Comparison of ENCODE assay signal across 8 cellular contexts in the genomic region with DNA sequence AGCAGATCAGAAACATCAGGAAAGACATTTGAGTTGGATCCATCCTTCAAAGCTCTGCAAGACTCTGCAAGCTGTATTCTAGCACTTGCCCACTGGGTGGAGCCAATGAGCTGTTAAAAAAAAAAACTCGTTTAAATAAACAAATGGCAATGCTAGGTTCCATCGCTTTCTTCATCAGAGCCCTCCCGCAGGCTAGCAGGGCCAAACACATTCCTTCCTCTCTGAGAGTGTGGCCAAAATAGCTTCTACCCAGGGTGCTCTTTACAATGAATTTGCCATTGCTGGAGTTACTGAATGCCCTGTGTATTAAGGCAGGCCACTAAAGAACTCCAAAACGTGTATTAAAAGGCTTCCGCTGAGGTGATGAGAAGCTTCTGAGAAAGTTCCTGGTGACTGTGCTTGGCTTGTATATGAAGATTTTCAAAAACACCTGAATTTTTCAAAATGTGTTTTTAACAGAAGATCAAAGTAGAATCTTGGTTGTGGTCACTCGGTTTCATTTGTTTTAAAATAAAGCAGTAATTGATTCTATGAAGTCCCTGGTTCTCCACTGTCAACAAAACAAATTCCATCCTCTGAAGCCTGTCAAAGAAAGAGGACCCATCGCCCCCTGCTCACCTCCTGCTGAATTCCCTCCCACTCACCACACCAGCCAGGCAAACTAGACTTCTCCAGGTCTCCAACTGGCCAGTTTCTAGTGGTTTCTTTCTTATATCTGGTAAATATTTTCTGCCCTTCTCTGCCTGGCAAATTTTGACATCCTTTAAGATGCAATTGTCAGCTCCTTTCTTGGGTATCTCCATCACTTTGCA. TPM values are rescaled to one million over a fixed set of nuclear protein-coding genes. Genes with fewer than 3 reads are reported as not detected.
DNase-seq lines count a peak whose midpoint lies in the region; ATAC-seq and TF ChIP-seq lines count a peak whose summit lies in the region.

No MANE protein-coding gene starts in this region.

- H3K27ac ChIP-seq in BLaER1 (no peak overlapping the region), lower lobe of right lung (no peak overlapping the region)

- H3K27me3 ChIP-seq in BLaER1, result no peaks in the 10 kb centered on the region
- H3K27me3 ChIP-seq in lower lobe of right lung (ENCODE audit: low read depth), result no peaks in the 10 kb centered on the region

- DNase-seq in NCI-H345 treated with DMSO at 0.1 percent for 48 hours (lab: John Stamatoyannopoulos, UW; ENCODE audit: unreplicated experiment) (peak; percentile 80), ecto neural progenitor cell (ENCODE audit: low spot score) (peak; percentile 77), lower lobe of right lung (peak; percentile 57)
- DNase-seq in activated CD4-positive, alpha-beta T cell treated with anti-CD3 and anti-CD28 coated beads, Interleukin-2, amount 50 U/mL, for 1 hour, result peak; percentile 27
- peak; percentile 2 to 5 for DNase-seq in stimulated activated CD8-positive, alpha-beta memory T cell treated with anti-CD3 and anti-CD28 coated beads, Interleukin-7, amount 100 ng/mL, for 4 hours (ENCODE audit: low read depth in 2 of 2)

- H3K9me3 ChIP-seq in BLaER1, result no peaks in the 10 kb centered on the region
- H3K9me3 ChIP-seq in lower lobe of right lung, result no peaks in the 10 kb centered on the region

- H3K4me3 ChIP-seq in BLaER1 (no peak overlapping the region), lower lobe of right lung (no peak overlapping the region)

- intact Hi-C loops in lower lobe of right lung (cut with DNase I), result loop anchor here (5.0 kb wide), 1 partner anchor 214 kb away; no protein-coding TSS in a partner anchor

- peak overlapping the region; percentile 32; the same call in 1 of the 2 replicates for H3K4me2 ChIP-seq in BLaER1

- peak; percentile 92 for TF ChIP-seq CTCF in lower lobe of right lung (IDR thresholded peaks at IDR 0.05)

- ATAC-seq in GM18873 (IDR thresholded peaks at IDR 0.05; ENCODE audit: low FRiP score, unreplicated experiment), result peak; percentile 87
- ATAC-seq in HG03196 (IDR thresholded peaks at IDR 0.05; ENCODE audit: unreplicated experiment), result peak; percentile 86
- peak; percentile 71 to 84 for ATAC-seq in lower lobe of right lung

- no peaks in the 10 kb centered on the region for H4K20me1 ChIP-seq in BLaER1

- H3K36me3 ChIP-seq in BLaER1 (0 out of 2 replicates have a peak, but pooled peaks cover 7% of the 10 kb centered on the region), lower lobe of right lung (no peaks in the 10 kb centered on the region)

- no peak overlapping the region for H3K9ac ChIP-seq in BLaER1

- H3K4me1 ChIP-seq in BLaER1 (peaks cover 11% of the 10 kb centered on the region), lower lobe of right lung (peaks cover 36% of the 10 kb centered on the region)

RNA-seq across cellular contexts. Expression of a gene that starts 36.5 kb away (rescaled TPM):
- not detected for total RNA-seq in lower lobe of right lung

Comparison
In these comparisons a context has a peak if more than half of its experiments do, and no peak if none do; other contexts are left out.
1. DNase-seq: peak in every context shown above with its lines; median percentile 80 in NCI-H345 treated with DMSO at 0.1 percent for 48 hours; 77 in ecto neural progenitor cell; 57 in lower lobe of right lung; 27 in activated CD4-positive, alpha-beta T cell treated with anti-CD3 and anti-CD28 coated beads, Interleukin-2, amount 50 U/mL, for 1 hour; 4 in stimulated activated CD8-positive, alpha-beta memory T cell treated with anti-CD3 and anti-CD28 coated beads, Interleukin-7, amount 100 ng/mL, for 4 hours.